Comparison of ENCODE assay signal across 21 cellular contexts in the genomic region with DNA sequence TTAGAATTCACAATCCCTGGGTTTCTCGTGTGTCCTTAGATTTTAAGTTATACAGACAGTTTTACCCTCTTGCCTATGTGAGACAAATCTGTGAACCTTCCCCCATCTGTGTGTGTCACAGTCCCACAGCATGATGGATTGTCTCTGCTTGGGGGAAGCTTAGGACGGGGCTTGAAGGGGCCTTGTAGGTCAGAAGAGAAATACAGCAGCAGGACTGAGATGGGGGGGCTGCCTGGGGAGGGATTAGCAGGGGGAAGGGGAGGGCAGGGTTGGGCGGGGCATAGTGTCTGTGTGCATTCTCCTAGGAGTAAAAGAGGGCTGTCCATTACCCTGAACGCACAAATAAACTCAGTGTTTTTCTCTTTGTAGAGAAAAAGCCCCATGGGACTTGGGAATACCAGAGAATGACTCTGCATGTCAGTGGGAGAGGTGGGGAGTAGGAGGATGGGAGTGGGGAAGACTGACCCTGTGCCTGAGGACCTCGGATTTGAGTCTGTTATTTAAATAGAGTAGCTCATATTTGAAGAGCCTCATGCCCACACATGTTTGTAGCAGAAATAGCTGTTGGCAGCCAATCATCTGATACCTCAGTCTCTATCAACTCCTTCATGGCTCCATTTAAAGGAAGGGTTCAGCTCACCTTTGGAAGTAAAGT. TPM values are rescaled to one million over a fixed set of nuclear protein-coding genes. Genes with fewer than 3 reads are reported as not detected.
A peak's percentile ranks its signal among the peaks of the same experiment; 100 is the strongest.
DNase-seq lines count a peak whose midpoint lies in the region; ATAC-seq, FAIRE-seq and TF ChIP-seq lines count a peak whose summit lies in the region.
"Had no signal": no experiment of that assay in that cellular context is flagged by ENCODE, and none has a peak within 500 bp of the region (broad histone marks: within the 10 kb centered on the region; RNA-seq: fewer than 3 reads in every experiment).

No MANE protein-coding gene starts in this region.

- peak overlapping the region; percentile 81 for H3K27ac Mint-ChIP-seq in GM23338
- H3K27ac Mint-ChIP-seq: activated naive CD4-positive, alpha-beta T cell treated with anti-CD3 and anti-CD28 coated beads for 36 hours; immature natural killer cell; memory B cell; natural killer cell treated with Interleukin-12 subunit alpha and Interleukin-12 subunit beta and Interleukin-15 and Interleukin-18, amount 100 ng/mL, for 72 hours; stimulated activated naive CD8-positive, alpha-beta T cell treated with anti-CD3 and anti-CD28 coated beads, Interleukin-15, amount 100 ng/mL, for 72 hours had no signal

- peaks cover under 1% of the 10 kb centered on the region; the same call in 1 of the 3 replicates for H3K36me3 Mint-ChIP-seq in GM23338 (ENCODE audit: low read depth)
- H3K36me3 Mint-ChIP-seq: immature natural killer cell; memory B cell; natural killer cell treated with Interleukin-12 subunit alpha and Interleukin-12 subunit beta and Interleukin-15 and Interleukin-18, amount 100 ng/mL, for 72 hours had no signal

- H3K27ac ChIP-seq in BLaER1 (no peak overlapping the region), GM23338 (ENCODE audit: low read depth) (peak overlapping the region; percentile 64; the same call in 1 of the 2 replicates), keratinocyte (ENCODE audit: control insufficient read depth, insufficient read depth, low read length) (no peak overlapping the region)
- H3K27ac ChIP-seq: coronary artery had no signal

- no peaks in the 10 kb centered on the region for H3K36me3 ChIP-seq in BLaER1
- no peaks in the 10 kb centered on the region for H3K36me3 ChIP-seq in GM23338 (ENCODE audit: insufficient read depth)
- H3K36me3 ChIP-seq in keratinocyte (ENCODE audit: control insufficient read depth in 2 of 2, extremely low read depth in 1 of 2, insufficient read depth in 2 of 2, low read length in 2 of 2) = no peaks in the 10 kb centered on the region

- H3K4me2 ChIP-seq in BLaER1 (peak overlapping the region; percentile 68), GM23338 (peak overlapping the region; percentile 65), keratinocyte (ENCODE audit: control insufficient read depth, extremely low read depth, insufficient read depth, low read depth, low read length) (peak overlapping the region; percentile 45)

- peaks cover 60% of the 10 kb centered on the region for H3K79me2 ChIP-seq in GM23338 (replicated peaks; ENCODE audit: insufficient read depth)
- no peaks in the 10 kb centered on the region for H3K79me2 ChIP-seq in keratinocyte (ENCODE audit: control insufficient read depth, insufficient read depth, low read length)

- H3K27me3 Mint-ChIP-seq in GM23338 (ENCODE audit: insufficient read depth, low read depth, poor library complexity) = peaks cover 3% of the 10 kb centered on the region

- no peak overlapping the region for H3K9ac ChIP-seq in BLaER1
- H3K9ac ChIP-seq in keratinocyte (ENCODE audit: control insufficient read depth, extremely low read depth, insufficient read depth, low read length) = no peak overlapping the region

- H4K20me1 ChIP-seq in BLaER1 (peaks cover 27% of the 10 kb centered on the region), GM23338 (replicated peaks; ENCODE audit: insufficient read depth) (0 out of 2 replicates have a peak, but pooled peaks cover 1% of the 10 kb centered on the region), keratinocyte (ENCODE audit: control insufficient read depth, extremely low read depth, insufficient read depth, low read length) (no peaks in the 10 kb centered on the region)

- peaks cover 18% of the 10 kb centered on the region; the same call in 1 of the 2 replicates for H3F3A ChIP-seq in GM23338 (replicated peaks; ENCODE audit: low read depth)

- peaks cover 2% of the 10 kb centered on the region for H3K9me1 ChIP-seq in keratinocyte (ENCODE audit: control insufficient read depth, extremely low read depth, insufficient read depth, low read length)

- dilution Hi-C loops in keratinocyte (cut with MboI; ENCODE audit: extremely low pct_ligation_motif_present, low sequenced_read_pairs) = no loop called here

- H3K9me2 ChIP-seq in GM23338 (ENCODE audit: insufficient read depth) = no peaks in the 10 kb centered on the region

- H3K4me1 Mint-ChIP-seq in GM23338 = peaks cover 71% of the 10 kb centered on the region

- no peak for TF ChIP-seq CTCF in GM23338 (conservative IDR thresholded peaks at IDR 0.05; ENCODE audit: low read depth in 2 of 2)
- no peak for TF ChIP-seq CTCF in keratinocyte (optimal IDR thresholded peaks at IDR 0.05 in 1 of 3, IDR thresholded peaks at IDR 0.05 in 1 of 3, conservative IDR thresholded peaks at IDR 0.05 in 1 of 3; ENCODE audit: extremely low read depth in 1 of 3, insufficient read depth in 2 of 3, low read length in 3 of 3)

- no peak overlapping the region for H3K4me3 ChIP-seq in BLaER1
- peak overlapping the region; percentile 5; the same call in 1 of the 2 replicates for H3K4me3 ChIP-seq in GM23338
- no peak overlapping the region for H3K4me3 ChIP-seq in keratinocyte (ENCODE audit: control insufficient read depth in 2 of 3, extremely low read depth in 1 of 3, insufficient read depth in 2 of 3, low read depth in 1 of 3, low read length in 3 of 3)
- H3K4me3 ChIP-seq: coronary artery had no signal

- DNase-seq in GM23338 (ENCODE audit: low spot score) (no peak), NCI-H82 (lab: John Stamatoyannopoulos, UW) (peak; percentile 99), keratinocyte (ENCODE audit: low read depth, low spot score) (no peak), MV-4-11 (lab: John Stamatoyannopoulos, UW) (no peak), NCI-H345 treated with DMSO at 0.1 percent for 48 hours (lab: John Stamatoyannopoulos, UW; ENCODE audit: unreplicated experiment) (no peak)
- DNase-seq: activated CD4-positive, alpha-beta T cell treated with anti-CD3 and anti-CD28 coated beads for 4 hours; activated CD8-positive, alpha-beta memory T cell treated with anti-CD3 and anti-CD28 coated beads, Interleukin-2, amount 50 U/mL, for 4 hours; activated naive CD4-positive, alpha-beta T cell treated with anti-CD3 and anti-CD28 coated beads for 36 hours; Caco-2; erythroblast; H9; immature natural killer cell; SIG-M5; stimulated activated naive CD8-positive, alpha-beta T cell treated with anti-CD3 and anti-CD28 coated beads, Interleukin-15, amount 100 ng/mL, for 72 hours; T-helper 9 cell had no signal

- H3K9me3 ChIP-seq in BLaER1 = no peaks in the 10 kb centered on the region
- H3K9me3 ChIP-seq in keratinocyte (ENCODE audit: control insufficient read depth, low read depth, low read length) = no peaks in the 10 kb centered on the region
- H3K9me3 ChIP-seq: Caco-2 had no signal

- H2AFZ ChIP-seq in GM23338 (no peak overlapping the region), keratinocyte (ENCODE audit: control insufficient read depth, low read length) (no peak overlapping the region)

- no peaks in the 10 kb centered on the region for H3K9me3 Mint-ChIP-seq in GM23338
- H3K9me3 Mint-ChIP-seq: activated naive CD4-positive, alpha-beta T cell treated with anti-CD3 and anti-CD28 coated beads for 36 hours; H9; immature natural killer cell; memory B cell; natural killer cell treated with Interleukin-12 subunit alpha and Interleukin-12 subunit beta and Interleukin-15 and Interleukin-18, amount 100 ng/mL, for 72 hours; stimulated activated naive CD8-positive, alpha-beta T cell treated with anti-CD3 and anti-CD28 coated beads, Interleukin-15, amount 100 ng/mL, for 72 hours had no signal

- no peak for ATAC-seq in GM23338
- no peak for ATAC-seq in GM18870 (IDR thresholded peaks at IDR 0.05; ENCODE audit: unreplicated experiment)
- no peak for ATAC-seq in GM18907 (IDR thresholded peaks at IDR 0.05; ENCODE audit: unreplicated experiment)
- ATAC-seq: natural killer cell treated with Interleukin-12 subunit alpha and Interleukin-12 subunit beta and Interleukin-15 and Interleukin-18, amount 100 ng/mL, for 72 hours; stimulated activated naive CD8-positive, alpha-beta T cell treated with anti-CD3 and anti-CD28 coated beads, Interleukin-15, amount 100 ng/mL, for 72 hours had no signal

- H3K4me1 ChIP-seq in BLaER1 (peaks cover 56% of the 10 kb centered on the region), GM23338 (ENCODE audit: insufficient read depth) (peaks cover 56% of the 10 kb centered on the region), keratinocyte (ENCODE audit: control insufficient read depth, extremely low read depth, insufficient read depth, low read length) (peaks cover 24% of the 10 kb centered on the region)
- H3K4me1 ChIP-seq: Caco-2 had no signal

- H3K4me3 Mint-ChIP-seq in GM23338 = no peak overlapping the region; the same call in 2 of the 3 replicates
- H3K4me3 Mint-ChIP-seq: activated naive CD4-positive, alpha-beta T cell treated with anti-CD3 and anti-CD28 coated beads for 36 hours; immature natural killer cell; memory B cell; natural killer cell treated with Interleukin-12 subunit alpha and Interleukin-12 subunit beta and Interleukin-15 and Interleukin-18, amount 100 ng/mL, for 72 hours; stimulated activated naive CD8-positive, alpha-beta T cell treated with anti-CD3 and anti-CD28 coated beads, Interleukin-15, amount 100 ng/mL, for 72 hours had no signal

- no peak for FAIRE-seq in keratinocyte (lab: Jason Lieb, UNC)

- H3K27me3 ChIP-seq in BLaER1 (peaks cover 54% of the 10 kb centered on the region), GM23338 (ENCODE audit: insufficient read depth) (0 out of 2 replicates have a peak, but pooled peaks cover 4% of the 10 kb centered on the region), keratinocyte (ENCODE audit: control insufficient read depth, extremely low read depth, insufficient read depth, low read length) (peaks cover 26% of the 10 kb centered on the region)

TF ChIP-seq in GM23338, 12 proteins besides CTCF, POLR2A, EP300 and RAD21:
- no peak for TF ChIP-seq ZNF114 (CRISPR knock-in tag; IDR thresholded peaks at IDR 0.05)
- TF ChIP-seq JUNB (IDR thresholded peaks at IDR 0.05; ENCODE audit: unreplicated experiment) = no peak
TF ChIP-seq in GM23338: peak in this region for 0.

RNA-seq across cellular contexts. Expression of a gene that starts 16.4 kb away (rescaled TPM):
- total RNA-seq in GM23338 (2014; rRNA removed; shearing (Covaris generic)) = 141 and 168 TPM in 2 replicates
- 63.6 and 72.8 TPM in 2 replicates for polyA plus RNA-seq in GM23338 (2016; fragmentation: Nextera tagmentation; extraction: Ambion mirVana)
- polyA plus RNA-seq in keratinocyte = 30.6 to 48.1 TPM (median 42.7 TPM) in 3 replicates
- 64.0 TPM for polyA plus RNA-seq in keratinocyte (2011; ENCODE audit: low read depth)
- 27.6 and 38.9 TPM in 2 replicates for polyA plus RNA-seq in keratinocyte (2011; cell fraction: cytosol; rRNA removed)
- 44.5 and 47.4 TPM in 2 replicates for polyA plus RNA-seq in keratinocyte (2011; cell fraction: nucleus; rRNA removed)
- 49.6 and 51.8 TPM in 2 replicates for polyA plus RNA-seq in keratinocyte (2012; ENCODE audit: low replicate concordance)
- 18.5 to 65.9 TPM (median 34.3 TPM) in 3 replicates for polyA minus RNA-seq in keratinocyte
- 19.4 TPM for polyA minus RNA-seq in keratinocyte (2011; cell fraction: cytosol; rRNA and poly(A)+ RNA removed)
- polyA minus RNA-seq in keratinocyte (2011; cell fraction: nucleus; rRNA and poly(A)+ RNA removed) = 8.3 and 10.8 TPM in 2 replicates
